ENCODE assay signal across 24 cellular contexts in genomic region chr5:127508644-127509373, GRCh38.
"Had no signal": no experiment of that assay in that cellular context is flagged by ENCODE, and none has a peak within 500 bp of the region (broad histone marks: within the 10 kb centered on the region; RNA-seq: fewer than 3 reads in every experiment).

No MANE protein-coding gene starts in this region.

- H3K9me3 ChIP-seq: gastroesophageal sphincter, heart left ventricle, neutrophil, psoas muscle, spleen, thoracic aorta, tibial nerve, upper lobe of left lung had no signal

- H3K4me3 ChIP-seq: gastroesophageal sphincter, heart left ventricle, hepatocyte, lung, psoas muscle, skin epidermis, spleen, thoracic aorta, tibial nerve, upper lobe of left lung had no signal

- H3K79me2 ChIP-seq: hepatocyte had no signal

- DNase-seq: cortex of kidney; effector CD4-positive, alpha-beta T cell; foreskin fibroblast; heart left ventricle; kidney; natural killer cell; posterior cingulate gyrus; psoas muscle; right cardiac atrium; spleen; stimulated activated CD4-positive, alpha-beta T cell treated with anti-CD3 and anti-CD28 coated beads, Interleukin-2, amount 100 ng/mL, for 48 hours; stimulated activated naive B cell treated with anti-CD40 and anti-IgM and Interleukin-4, amounts not matched to agents 10 μg/mL and 1 μg/mL and 100 μg/mL, for 72 hours; upper lobe of left lung had no signal

- H3K4me2 ChIP-seq: hepatocyte had no signal

- H3K4me1 Mint-ChIP-seq: memory B cell; natural killer cell; stimulated activated naive B cell treated with anti-CD40 and anti-IgM and Interleukin-4, amounts not matched to agents 10 μg/mL and 1 μg/mL and 100 μg/mL, for 72 hours had no signal

- H3K36me3 ChIP-seq: gastroesophageal sphincter, heart left ventricle, neutrophil, spleen, thoracic aorta, tibial nerve, upper lobe of left lung had no signal

- H3K27me3 ChIP-seq: gastroesophageal sphincter, hepatocyte, upper lobe of left lung had no signal

- H3K36me3 Mint-ChIP-seq: memory B cell; natural killer cell; stimulated activated naive B cell treated with anti-CD40 and anti-IgM and Interleukin-4, amounts not matched to agents 10 μg/mL and 1 μg/mL and 100 μg/mL, for 72 hours had no signal

- H2AFZ ChIP-seq: hepatocyte had no signal

- H3K27ac Mint-ChIP-seq: memory B cell; natural killer cell; stimulated activated naive B cell treated with anti-CD40 and anti-IgM and Interleukin-4, amounts not matched to agents 10 μg/mL and 1 μg/mL and 100 μg/mL, for 72 hours; stimulated activated naive CD8-positive, alpha-beta T cell treated with anti-CD3 and anti-CD28 coated beads, Interleukin-15, Interleukin-2, amounts not matched to agents 100 ng/mL and 50 ng/mL, for 24 hours had no signal

- H3K4me3 Mint-ChIP-seq: memory B cell; natural killer cell; stimulated activated naive B cell treated with anti-CD40 and anti-IgM and Interleukin-4, amounts not matched to agents 10 μg/mL and 1 μg/mL and 100 μg/mL, for 72 hours; stimulated activated naive CD8-positive, alpha-beta T cell treated with anti-CD3 and anti-CD28 coated beads, Interleukin-15, Interleukin-2, amounts not matched to agents 100 ng/mL and 50 ng/mL, for 24 hours had no signal

- ATAC-seq: gastroesophageal sphincter; heart left ventricle; left lobe of liver; natural killer cell; psoas muscle; right cardiac atrium; stimulated activated naive B cell treated with anti-CD40 and anti-IgM and Interleukin-4, amounts not matched to agents 10 μg/mL and 1 μg/mL and 100 μg/mL, for 72 hours had no signal

- H3K9me3 Mint-ChIP-seq: memory B cell; natural killer cell; stimulated activated naive B cell treated with anti-CD40 and anti-IgM and Interleukin-4, amounts not matched to agents 10 μg/mL and 1 μg/mL and 100 μg/mL, for 72 hours; stimulated activated naive CD8-positive, alpha-beta T cell treated with anti-CD3 and anti-CD28 coated beads, Interleukin-15, Interleukin-2, amounts not matched to agents 100 ng/mL and 50 ng/mL, for 24 hours had no signal

- H3K27ac ChIP-seq: gastroesophageal sphincter, heart left ventricle, hepatocyte, neutrophil, psoas muscle, skin epidermis, spleen, thoracic aorta, tibial nerve, upper lobe of left lung had no signal

- H3K4me1 ChIP-seq: gastroesophageal sphincter, heart left ventricle, psoas muscle, spleen, tibial nerve, upper lobe of left lung had no signal

- FAIRE-seq: kidney, urothelium cell line had no signal
